Comparison of ENCODE assay signal across 19 cellular contexts in genomic region chr1:9311489-9311888, GRCh38.
"Had no signal": no experiment of that assay in that cellular context is flagged by ENCODE, and none has a peak within 500 bp of the region (broad histone marks: within the 10 kb centered on the region; RNA-seq: fewer than 3 reads in every experiment).

No MANE protein-coding gene starts in this region.

- H3K27me3 ChIP-seq: ascending aorta, upper lobe of left lung had no signal

- H3K4me3 Mint-ChIP-seq: activated CD4-positive, alpha-beta T cell treated with anti-CD3 and anti-CD28 coated beads, Interleukin-2, amount 10 ng/mL, durations not matched to agents 24 days and 14 days; activated CD8-positive, alpha-beta T cell treated with anti-CD3 and anti-CD28 coated beads for 36 hours; activated naive CD4-positive, alpha-beta T cell treated with anti-CD3 and anti-CD28 coated beads, Interleukin-2, amount 10 ng/mL, durations not matched to agents 7 days and 5 days; activated naive CD8-positive, alpha-beta T cell treated with anti-CD3 and anti-CD28 coated beads, Interleukin-2, amount 50 U/mL, for 24 hours; effector memory CD8-positive, alpha-beta T cell; naive thymus-derived CD8-positive, alpha-beta T cell had no signal

- H3K27ac ChIP-seq: upper lobe of left lung had no signal

- H3K27me3 Mint-ChIP-seq: activated CD4-positive, alpha-beta T cell treated with anti-CD3 and anti-CD28 coated beads, Interleukin-2, amount 10 ng/mL, durations not matched to agents 24 days and 14 days; activated CD8-positive, alpha-beta T cell treated with anti-CD3 and anti-CD28 coated beads for 36 hours; activated naive CD8-positive, alpha-beta T cell treated with anti-CD3 and anti-CD28 coated beads, Interleukin-2, amount 50 U/mL, for 24 hours; naive thymus-derived CD8-positive, alpha-beta T cell had no signal

- H3K36me3 Mint-ChIP-seq: activated naive CD4-positive, alpha-beta T cell treated with anti-CD3 and anti-CD28 coated beads, Interleukin-2, amount 10 ng/mL, durations not matched to agents 7 days and 5 days; naive thymus-derived CD8-positive, alpha-beta T cell had no signal

- H3K9me3 ChIP-seq: ascending aorta, upper lobe of left lung had no signal

- DNase-seq: activated CD4-positive, alpha-beta T cell treated with anti-CD3 and anti-CD28 coated beads, Interleukin-2, amount 10 ng/mL, durations not matched to agents 24 days and 14 days; activated CD8-positive, alpha-beta T cell treated with anti-CD3 and anti-CD28 coated beads for 36 hours; activated effector memory CD4-positive, alpha-beta T cell treated with Interleukin-2 at 50 U/mL for 16 hours; activated naive CD4-positive, alpha-beta T cell treated with anti-CD3 and anti-CD28 coated beads, Interleukin-2, amount 10 ng/mL, durations not matched to agents 7 days and 5 days; activated naive CD8-positive, alpha-beta T cell treated with anti-CD3 and anti-CD28 coated beads, Interleukin-2, amount 50 U/mL, for 24 hours; activated T-cell treated with anti-CD3 and anti-CD28 coated beads, Interleukin-2, amount 50 U/mL, for 48 hours; dermis blood vessel endothelial cell; effector memory CD8-positive, alpha-beta T cell; foreskin melanocyte; left ventricle myocardium superior; naive thymus-derived CD8-positive, alpha-beta T cell; retina; stimulated activated CD4-positive, alpha-beta T cell treated with anti-CD3 and anti-CD28 coated beads, Interleukin-12 subunit alpha, Interleukin-12 subunit beta, amount 100 ng/mL, for 4 hours; stimulated activated CD4-positive, alpha-beta T cell treated with anti-CD3 and anti-CD28 coated beads, Interleukin-1b, Interleukin-23, amount 100 ng/mL, for 48 hours; stimulated activated CD8-positive, alpha-beta memory T cell treated with anti-CD3 and anti-CD28 coated beads, Interleukin-4, amount 100 ng/mL, for 48 hours; stimulated activated naive CD4-positive, alpha-beta T cell treated with Interleukin-2 at 50 U/mL for 16 hours; T1000; upper lobe of left lung had no signal

- H3K27ac Mint-ChIP-seq: activated CD4-positive, alpha-beta T cell treated with anti-CD3 and anti-CD28 coated beads, Interleukin-2, amount 10 ng/mL, durations not matched to agents 24 days and 14 days; activated CD8-positive, alpha-beta T cell treated with anti-CD3 and anti-CD28 coated beads for 36 hours; activated naive CD4-positive, alpha-beta T cell treated with anti-CD3 and anti-CD28 coated beads, Interleukin-2, amount 10 ng/mL, durations not matched to agents 7 days and 5 days; activated naive CD8-positive, alpha-beta T cell treated with anti-CD3 and anti-CD28 coated beads, Interleukin-2, amount 50 U/mL, for 24 hours; effector memory CD8-positive, alpha-beta T cell; naive thymus-derived CD8-positive, alpha-beta T cell had no signal

- H3K4me3 ChIP-seq: upper lobe of left lung had no signal

- H3K9me3 Mint-ChIP-seq: activated CD4-positive, alpha-beta T cell treated with anti-CD3 and anti-CD28 coated beads, Interleukin-2, amount 10 ng/mL, durations not matched to agents 24 days and 14 days; activated CD8-positive, alpha-beta T cell treated with anti-CD3 and anti-CD28 coated beads for 36 hours; activated naive CD4-positive, alpha-beta T cell treated with anti-CD3 and anti-CD28 coated beads, Interleukin-2, amount 10 ng/mL, durations not matched to agents 7 days and 5 days; activated naive CD8-positive, alpha-beta T cell treated with anti-CD3 and anti-CD28 coated beads, Interleukin-2, amount 50 U/mL, for 24 hours; effector memory CD8-positive, alpha-beta T cell; naive thymus-derived CD8-positive, alpha-beta T cell had no signal
